Comparison of ENCODE assay signal across 12 cellular contexts in genomic region chr4:84167579-84167978, GRCh38.
A peak's percentile ranks its signal among the peaks of the same experiment; 100 is the strongest.
DNase-seq lines count a peak whose midpoint lies in the region; ATAC-seq and TF ChIP-seq lines count a peak whose summit lies in the region.
"Had no signal": no experiment of that assay in that cellular context is flagged by ENCODE, and none has a peak within 500 bp of the region (broad histone marks: within the 10 kb centered on the region; RNA-seq: fewer than 3 reads in every experiment).

No MANE protein-coding gene starts in this region.

- H3K9me3 Mint-ChIP-seq in endothelial cell (ENCODE audit: unreplicated experiment): no peaks in the 10 kb centered on the region
- H3K9me3 Mint-ChIP-seq in osteocyte (ENCODE audit: unreplicated experiment): no peaks in the 10 kb centered on the region
- no peaks in the 10 kb centered on the region for H3K9me3 Mint-ChIP-seq in T-cell
- H3K9me3 Mint-ChIP-seq in activated naive CD8-positive, alpha-beta T cell treated with anti-CD3 and anti-CD28 coated beads, Interleukin-2, amount 50 U/mL, for 24 hours: no peaks in the 10 kb centered on the region
- H3K9me3 Mint-ChIP-seq: CD4-positive, alpha-beta memory T cell had no signal

- H3K27ac Mint-ChIP-seq in endothelial cell (ENCODE audit: unreplicated experiment) (no peak overlapping the region), osteocyte (ENCODE audit: unreplicated experiment) (no peak overlapping the region), T-cell (no peak overlapping the region)
- no peak overlapping the region for H3K27ac Mint-ChIP-seq in activated naive CD8-positive, alpha-beta T cell treated with anti-CD3 and anti-CD28 coated beads, Interleukin-2, amount 50 U/mL, for 24 hours
- H3K27ac Mint-ChIP-seq: CD4-positive, alpha-beta memory T cell had no signal

- no peaks in the 10 kb centered on the region for H3K9me3 ChIP-seq in sigmoid colon

- no peak overlapping the region for H3K27ac ChIP-seq in sigmoid colon
- H3K27ac ChIP-seq: coronary artery had no signal

- WGBS in sigmoid colon, 2 donors: 39 to 63% methylated on average over 4 of the region's 4 CpGs

- TF ChIP-seq EP300 in sigmoid colon (IDR thresholded peaks at IDR 0.05): no peak

- H3K36me3 Mint-ChIP-seq in endothelial cell (ENCODE audit: low read depth, unreplicated experiment) (no peaks in the 10 kb centered on the region), osteocyte (ENCODE audit: unreplicated experiment) (no peaks in the 10 kb centered on the region), T-cell (no peaks in the 10 kb centered on the region)
- no peaks in the 10 kb centered on the region for H3K36me3 Mint-ChIP-seq in activated naive CD8-positive, alpha-beta T cell treated with anti-CD3 and anti-CD28 coated beads, Interleukin-2, amount 50 U/mL, for 24 hours (ENCODE audit: low read depth)
- H3K36me3 Mint-ChIP-seq: CD4-positive, alpha-beta memory T cell had no signal

- POLR2A ChIA-PET in T-cell (lab: Charles Lee): no interaction called here

- H3K4me1 ChIP-seq in sigmoid colon: no peaks in the 10 kb centered on the region

- ATAC-seq in GM19351 (IDR thresholded peaks at IDR 0.05; ENCODE audit: unreplicated experiment): peak; percentile 85
- no peak for ATAC-seq in T-cell (replicated peaks in 1 of 4)
- no peak for ATAC-seq in activated naive CD8-positive, alpha-beta T cell treated with anti-CD3 and anti-CD28 coated beads, Interleukin-2, amount 50 U/mL, for 24 hours

- H3K4me1 Mint-ChIP-seq in endothelial cell (ENCODE audit: unreplicated experiment) (peaks cover 7% of the 10 kb centered on the region), osteocyte (ENCODE audit: unreplicated experiment) (no peaks in the 10 kb centered on the region), T-cell (no peaks in the 10 kb centered on the region)
- no peaks in the 10 kb centered on the region for H3K4me1 Mint-ChIP-seq in activated naive CD8-positive, alpha-beta T cell treated with anti-CD3 and anti-CD28 coated beads, Interleukin-2, amount 50 U/mL, for 24 hours
- H3K4me1 Mint-ChIP-seq: CD4-positive, alpha-beta memory T cell had no signal

- H3K4me3 ChIP-seq in sigmoid colon: no peak overlapping the region
- H3K4me3 ChIP-seq: coronary artery had no signal

- no peaks in the 10 kb centered on the region for H3K36me3 ChIP-seq in sigmoid colon

- CTCF ChIA-PET in T-cell (lab: Charles Lee): interaction anchor here in 1 of 2 donors (0.8 kb wide), 1 partner anchor 522 kb away, joined by 3 read pairs; no protein-coding TSS in a partner anchor

- intact Hi-C loops in sigmoid colon (cut with DNase I): no loop called here

- H3K4me3 Mint-ChIP-seq in endothelial cell (ENCODE audit: unreplicated experiment) (no peak overlapping the region), osteocyte (ENCODE audit: unreplicated experiment) (no peak overlapping the region), T-cell (no peak overlapping the region)
- H3K4me3 Mint-ChIP-seq in activated naive CD8-positive, alpha-beta T cell treated with anti-CD3 and anti-CD28 coated beads, Interleukin-2, amount 50 U/mL, for 24 hours: no peak overlapping the region
- H3K4me3 Mint-ChIP-seq: CD4-positive, alpha-beta memory T cell had no signal

- no peaks in the 10 kb centered on the region for H3K27me3 ChIP-seq in sigmoid colon

- peak; percentile 50 for DNase-seq in NCI-H524 treated with DMSO at 0.1 percent for 48 hours (lab: John Stamatoyannopoulos, UW)
- DNase-seq in endothelial cell (ENCODE audit: low spot score): peak; percentile 14
- no peak for DNase-seq in osteocyte (ENCODE audit: extremely low spot score, unreplicated experiment)
- DNase-seq in sigmoid colon: no peak
- DNase-seq in T-cell: no peak
- no peak for DNase-seq in activated naive CD8-positive, alpha-beta T cell treated with anti-CD3 and anti-CD28 coated beads, Interleukin-2, amount 50 U/mL, for 24 hours
- DNase-seq: activated CD4-positive, alpha-beta T cell treated with anti-CD3 and anti-CD28 coated beads for 1 hour; CD4-positive, alpha-beta memory T cell; GF-D8; SW 1271 had no signal

- H3K27me3 Mint-ChIP-seq in endothelial cell (ENCODE audit: unreplicated experiment) (no peaks in the 10 kb centered on the region), osteocyte (ENCODE audit: unreplicated experiment) (peaks cover 4% of the 10 kb centered on the region), T-cell (no peaks in the 10 kb centered on the region)
- H3K27me3 Mint-ChIP-seq in activated naive CD8-positive, alpha-beta T cell treated with anti-CD3 and anti-CD28 coated beads, Interleukin-2, amount 50 U/mL, for 24 hours: no peaks in the 10 kb centered on the region

- no peak for TF ChIP-seq POLR2A in sigmoid colon (IDR thresholded peaks at IDR 0.05)

- TF ChIP-seq CTCF in endothelial cell (IDR thresholded peaks at IDR 0.05; ENCODE audit: unreplicated experiment) (no peak), osteocyte (IDR thresholded peaks at IDR 0.05) (peak; percentile 8), sigmoid colon (IDR thresholded peaks at IDR 0.05) (no peak)

Comparison
In these comparisons a context has a peak if more than half of its experiments do, and no peak if none do; other contexts are left out.
1. DNase-seq: peak in NCI-H524 treated with DMSO at 0.1 percent for 48 hours (single experiment) and endothelial cell (single experiment); none in osteocyte (single experiment), sigmoid colon (single experiment), T-cell (0 of 34) and activated naive CD8-positive, alpha-beta T cell treated with anti-CD3 and anti-CD28 coated beads, Interleukin-2, amount 50 U/mL, for 24 hours (single experiment).